ENCODE assay signal across 1 cellular context in the genomic region with DNA sequence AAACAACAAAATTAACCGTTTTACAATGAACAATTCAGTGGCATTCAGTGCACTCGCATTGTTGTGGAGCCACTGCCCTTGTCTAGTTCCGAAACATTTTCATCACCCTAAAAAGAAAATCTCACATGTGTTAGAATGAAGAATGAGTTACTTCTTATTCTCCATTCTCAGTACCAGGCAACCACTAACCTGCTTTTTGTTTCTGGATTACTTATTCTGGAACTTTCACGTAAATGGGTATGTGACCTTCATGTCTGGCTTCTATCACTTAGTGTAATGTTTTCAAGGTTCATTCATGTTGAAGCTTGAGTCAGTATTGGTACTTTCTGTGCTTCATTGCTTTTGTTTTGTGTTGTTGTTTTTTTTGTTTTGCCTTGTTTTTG.
TF ChIP-seq lines count a peak whose summit lies in the region.

No MANE protein-coding gene starts in this region.

TF ChIP-seq in WTC11, 78 proteins besides CTCF, POLR2A, EP300 and RAD21 (continued from another document):
- TF ChIP-seq, protein P1, sequence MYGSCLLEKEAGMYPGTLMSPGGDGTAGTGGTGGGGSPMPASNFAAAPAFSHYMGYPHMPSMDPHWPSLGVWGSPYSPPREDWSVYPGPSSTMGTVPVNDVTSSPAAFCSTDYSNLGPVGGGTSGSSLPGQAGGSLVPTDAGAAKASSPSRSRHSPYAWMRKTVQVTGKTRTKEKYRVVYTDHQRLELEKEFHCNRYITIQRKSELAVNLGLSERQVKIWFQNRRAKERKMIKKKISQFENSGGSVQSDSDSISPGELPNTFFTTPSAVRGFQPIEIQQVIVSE (CRISPR knock-in tag; IDR thresholded peaks at IDR 0.05; ENCODE audit: borderline replicate concordance) = no peak
- TF ChIP-seq JUN (CRISPR knock-in tag; IDR thresholded peaks at IDR 0.05) = no peak
- TF ChIP-seq, protein P2, sequence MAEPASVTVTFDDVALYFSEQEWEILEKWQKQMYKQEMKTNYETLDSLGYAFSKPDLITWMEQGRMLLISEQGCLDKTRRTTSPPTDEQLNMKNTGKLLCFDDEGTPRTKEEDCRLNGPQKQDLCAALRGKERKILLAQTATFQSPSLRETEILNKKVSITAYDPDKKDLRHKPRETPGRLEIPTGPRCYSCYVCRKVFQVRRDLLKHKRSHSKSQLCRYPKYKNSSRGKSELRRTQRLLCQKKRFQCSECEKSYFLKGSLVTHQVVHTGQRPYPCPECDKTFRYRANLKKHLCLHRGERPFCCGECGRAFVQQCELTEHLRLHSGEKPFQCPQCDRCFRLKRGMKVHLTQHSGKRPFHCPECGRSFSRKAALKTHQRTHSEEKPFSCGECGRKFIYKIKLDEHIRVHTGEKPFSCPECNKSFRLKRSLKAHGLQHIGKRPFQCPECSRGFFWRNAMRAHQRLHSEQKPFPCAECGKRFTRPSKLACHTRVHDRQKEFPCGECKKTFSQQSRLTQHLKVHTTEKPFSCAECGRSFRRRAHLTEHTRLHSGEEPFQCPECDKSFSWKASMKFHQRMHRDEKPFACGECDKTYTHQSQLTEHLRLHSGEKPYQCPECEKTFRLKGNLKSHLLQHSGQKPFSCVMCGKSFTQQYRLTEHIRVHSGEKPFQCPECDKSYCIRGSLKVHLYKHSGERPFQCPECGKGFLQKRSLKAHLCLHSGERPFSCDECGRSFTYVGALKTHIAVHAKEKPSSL (CRISPR knock-in tag; conservative IDR thresholded peaks at IDR 0.05) = no peak
